27 cellular contexts compared by ENCODE assay signal in the genomic region with DNA sequence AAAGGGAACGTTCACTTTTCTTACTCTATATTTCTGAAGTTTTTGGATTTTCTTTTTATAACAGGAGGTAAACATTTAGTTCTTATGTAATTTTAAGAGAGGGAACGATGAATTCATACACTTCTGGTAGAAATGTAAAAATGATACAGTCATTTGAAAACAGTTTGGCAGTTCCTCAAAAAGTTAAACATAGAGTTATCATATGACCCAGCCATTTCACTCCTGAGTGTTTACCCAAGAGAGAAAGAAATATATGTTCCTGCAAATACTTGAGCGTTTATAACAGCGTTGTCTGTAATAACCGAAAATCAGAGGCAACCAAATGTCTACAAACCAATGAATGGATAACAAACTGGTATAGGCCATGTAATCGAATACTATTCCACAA. TPM values are rescaled to one million over a fixed set of nuclear protein-coding genes. Genes with fewer than 3 reads are reported as not detected.
"Had no signal": no experiment of that assay in that cellular context is flagged by ENCODE, and none has a peak within 500 bp of the region (broad histone marks: within the 10 kb centered on the region; RNA-seq: fewer than 3 reads in every experiment).

No MANE protein-coding gene starts in this region.

- ATAC-seq: foreskin keratinocyte, heart left ventricle, left lung, lower lobe of right lung, right lobe of liver had no signal

- H3K4me3 Mint-ChIP-seq: activated CD4-positive, alpha-beta T cell treated with anti-CD3 and anti-CD28 coated beads for 36 hours; activated CD8-positive, alpha-beta T cell treated with anti-CD3 and anti-CD28 coated beads, Interleukin-2, amount 10 ng/mL, durations not matched to agents 7 days and 5 days; activated naive CD8-positive, alpha-beta T cell; nephron progenitor cell; stimulated activated naive CD8-positive, alpha-beta T cell treated with anti-CD3 and anti-CD28 coated beads, Interleukin-15, Interleukin-2, amounts not matched to agents 100 ng/mL and 50 ng/mL, for 24 hours had no signal

- H3K27ac ChIP-seq: esophagus muscularis mucosa, foreskin keratinocyte, heart left ventricle, left lung, lower lobe of right lung, ovary, right lobe of liver, thoracic aorta had no signal

- H3K36me3 ChIP-seq: esophagus muscularis mucosa, heart left ventricle, left lung, lower lobe of right lung, ovary, right lobe of liver, thoracic aorta had no signal

- H3K27ac Mint-ChIP-seq: activated CD4-positive, alpha-beta T cell treated with anti-CD3 and anti-CD28 coated beads for 36 hours; activated CD8-positive, alpha-beta T cell treated with anti-CD3 and anti-CD28 coated beads, Interleukin-2, amount 10 ng/mL, durations not matched to agents 7 days and 5 days; nephron progenitor cell; progenitor cell of endocrine pancreas; stimulated activated naive CD8-positive, alpha-beta T cell treated with anti-CD3 and anti-CD28 coated beads, Interleukin-15, Interleukin-2, amounts not matched to agents 100 ng/mL and 50 ng/mL, for 24 hours had no signal

- FAIRE-seq: bronchial epithelial cell, colon, urothelium cell line had no signal

- H3K4me3 ChIP-seq: esophagus muscularis mucosa, heart left ventricle, left lung, lower lobe of right lung, ovary, right lobe of liver, thoracic aorta had no signal

- H3K4me1 Mint-ChIP-seq: nephron progenitor cell had no signal

- H3K9me3 ChIP-seq: ovary, right lobe of liver had no signal

- H3K4me1 ChIP-seq: esophagus muscularis mucosa, foreskin keratinocyte, heart left ventricle, left lung, lower lobe of right lung had no signal

- H3K27me3 ChIP-seq: esophagus muscularis mucosa, heart left ventricle, left lung, ovary, right lobe of liver had no signal

- DNase-seq: activated CD4-positive, CD25-positive, alpha-beta regulatory T cell; activated CD8-positive, alpha-beta T cell treated with anti-CD3 and anti-CD28 coated beads, Interleukin-2, amount 10 ng/mL, durations not matched to agents 7 days and 5 days; activated effector memory CD4-positive, alpha-beta T cell treated with Interleukin-2 at 50 U/mL for 16 hours; activated naive CD4-positive, alpha-beta T cell treated with Interleukin-2 at 50 U/mL for 16 hours; dermis blood vessel endothelial cell; effector CD4-positive, alpha-beta T cell; foreskin keratinocyte; heart left ventricle; left lung; lower lobe of right lung; mesendoderm; nephron progenitor cell; ovary; right lobe of liver; trophoblast cell had no signal

RNA-seq across cellular contexts. Expression of a gene that starts 20.8 kb away (rescaled TPM):
- total RNA-seq: activated CD4-positive, alpha-beta T cell treated with anti-CD3 and anti-CD28 coated beads for 36 hours; bronchial epithelial cell; dermis blood vessel endothelial cell; foreskin keratinocyte; heart left ventricle; lower lobe of right lung; myocyte; progenitor cell of endocrine pancreas; renal cortical epithelial cell; subcutaneous adipose tissue; thoracic aorta had no signal
- polyA plus RNA-seq: foreskin keratinocyte had no signal
